Comparison of ENCODE assay signal across 1 cellular context in the genomic region with DNA sequence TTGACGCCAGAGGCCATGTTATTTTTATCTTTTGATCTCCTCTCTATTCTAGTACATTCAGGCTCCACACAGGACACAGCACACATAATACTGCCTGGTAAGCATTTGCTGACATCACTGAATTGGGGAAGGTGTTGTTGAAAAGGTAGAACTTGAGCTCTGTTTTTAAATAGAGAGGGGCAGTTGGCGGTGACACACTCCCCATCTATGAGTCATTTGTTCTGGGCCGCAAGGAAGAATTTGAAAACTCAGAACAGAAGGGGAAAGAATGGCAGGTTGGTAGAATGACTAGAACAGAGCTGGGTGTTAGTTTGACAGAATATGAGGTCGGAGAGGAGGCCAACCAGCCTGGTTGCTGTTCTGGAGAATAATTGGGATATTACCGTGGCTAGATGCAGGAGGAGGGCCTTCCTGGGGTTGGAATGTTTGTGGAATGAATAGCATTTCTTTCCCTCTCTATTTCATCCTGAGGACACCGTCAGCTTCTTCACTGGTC.
TF ChIP-seq lines count a peak whose summit lies in the region.

No MANE protein-coding gene starts in this region.

TF ChIP-seq in HCT116, 20 proteins besides CTCF, POLR2A, EP300 and RAD21 (continued from another document):
- TF ChIP-seq EGR1 (IDR thresholded peaks at IDR 0.05; ENCODE audit: low read depth) (no peak), TCF7L2 (IDR thresholded peaks at IDR 0.05; ENCODE audit: borderline replicate concordance, extremely low read depth, insufficient read depth, insufficient read length) (peak; percentile 35), ELF1 (IDR thresholded peaks at IDR 0.05; ENCODE audit: borderline replicate concordance, low read depth) (no peak), FOSL1 (IDR thresholded peaks at IDR 0.05; ENCODE audit: low read depth) (no peak), CEBPB (IDR thresholded peaks at IDR 0.05; ENCODE audit: low read depth) (no peak)
